In genomic region chr17:80477647-80478478, GRCh38 we compare ENCODE assay signal across 8 cellular contexts. TPM values are rescaled to one million over a fixed set of nuclear protein-coding genes. Genes with fewer than 3 reads are reported as not detected.
DNase-seq lines count a peak whose midpoint lies in the region; ATAC-seq and TF ChIP-seq lines count a peak whose summit lies in the region.

No MANE protein-coding gene starts in this region.

- no peak overlapping the region for H3K27ac ChIP-seq in heart right ventricle
- peak overlapping the region in 3 of 4 donors; percentile 15 to 85 (median 85) for H3K27ac ChIP-seq in sigmoid colon

- no peaks in the 10 kb centered on the region for H3K9me3 ChIP-seq in heart right ventricle
- no peaks in the 10 kb centered on the region for H3K9me3 ChIP-seq in sigmoid colon

- peak in 6 of 8 donors; percentile 52 to 68 (median 66) for ATAC-seq in heart right ventricle
- ATAC-seq in GM18517 (IDR thresholded peaks at IDR 0.05; ENCODE audit: unreplicated experiment): no peak
- ATAC-seq in HG03457 (IDR thresholded peaks at IDR 0.05; ENCODE audit: unreplicated experiment): no peak

- H3K9me3 Mint-ChIP-seq in activated T-cell treated with anti-CD3 and anti-CD28 coated beads, Interleukin-2, amount 50 U/mL, for 24 hours: no peaks in the 10 kb centered on the region

- H3K27me3 ChIP-seq in heart right ventricle (peaks cover 56 to 100% (median 98%) of the 10 kb centered on the region in 7 donors), sigmoid colon (peaks cover 25 to 81% (median 72%) of the 10 kb centered on the region in 3 donors)

- no peak for TF ChIP-seq EP300 in sigmoid colon (IDR thresholded peaks at IDR 0.05)

- H3K4me3 ChIP-seq in heart right ventricle: peak overlapping the region in 9 of 10 donors; percentile 22 to 46 (median 26)
- peak overlapping the region; percentile 30 to 64 (median 58) for H3K4me3 ChIP-seq in sigmoid colon

- peak; percentile 60 for DNase-seq in Ammon's horn (ENCODE audit: low spot score)
- peak; percentile 64 for DNase-seq in activated T-cell treated with anti-CD3 and anti-CD28 coated beads, Interleukin-2, amount 50 U/mL, for 24 hours
- peak in 1 of 2 donors; percentile 32 for DNase-seq in heart right ventricle
- peak; percentile 81 for DNase-seq in sigmoid colon
- DNase-seq in cortex of kidney (lab: John Stamatoyannopoulos, UW): no peak

- H3K4me3 Mint-ChIP-seq in activated T-cell treated with anti-CD3 and anti-CD28 coated beads, Interleukin-2, amount 50 U/mL, for 24 hours: no peak overlapping the region

- H3K36me3 ChIP-seq in heart right ventricle: no peaks in the 10 kb centered on the region
- peaks cover 0 to 5% (median 0%) of the 10 kb centered on the region in 4 donors for H3K36me3 ChIP-seq in sigmoid colon

- H3K36me3 Mint-ChIP-seq in activated T-cell treated with anti-CD3 and anti-CD28 coated beads, Interleukin-2, amount 50 U/mL, for 24 hours (ENCODE audit: low read depth): peaks cover 2% of the 10 kb centered on the region

- H3K27ac Mint-ChIP-seq in activated T-cell treated with anti-CD3 and anti-CD28 coated beads, Interleukin-2, amount 50 U/mL, for 24 hours: no peak overlapping the region

- H3K27me3 Mint-ChIP-seq in activated T-cell treated with anti-CD3 and anti-CD28 coated beads, Interleukin-2, amount 50 U/mL, for 24 hours: peaks cover 71% of the 10 kb centered on the region

- TF ChIP-seq POLR2A in sigmoid colon (IDR thresholded peaks at IDR 0.05): no peak

- H3K4me1 ChIP-seq in heart right ventricle (peaks cover 7 to 44% (median 34%) of the 10 kb centered on the region in 9 donors), sigmoid colon (peaks cover 6 to 56% (median 54%) of the 10 kb centered on the region in 4 donors)

- 2% methylated on average over 90 to 103 of the region's 103 CpGs for WGBS in heart right ventricle, 2 donors
- 3 to 7% methylated on average over 103 of the region's 103 CpGs for WGBS in sigmoid colon, 2 donors

- TF ChIP-seq CTCF in LNCAP (IDR thresholded peaks at IDR 0.05) (peak; percentile 37), heart right ventricle (IDR thresholded peaks at IDR 0.05) (peak in 7 of 9 donors; percentile 23 to 62 (median 51)), sigmoid colon (IDR thresholded peaks at IDR 0.05) (peak in 3 of 4 experiments; percentile 30 to 55 (median 40))

- intact Hi-C loops in heart right ventricle (cut with DNase I) (no loop called here), sigmoid colon (cut with DNase I) (loop anchor here (1.0 to 10.0 kb wide), 4 partner anchors 51 to 384 kb away; no protein-coding TSS in a partner anchor)

- peaks cover 11% of the 10 kb centered on the region for H3K4me1 Mint-ChIP-seq in activated T-cell treated with anti-CD3 and anti-CD28 coated beads, Interleukin-2, amount 50 U/mL, for 24 hours (ENCODE audit: low read depth)

RNA-seq across cellular contexts. Expression of gene NPTX1, which starts 1.5 kb away (rescaled TPM):
- total RNA-seq in heart right ventricle: not detected
- under 1 TPM in 1 of 2 donors, not detected in 1; 0.03 TPM for polyA plus RNA-seq in heart right ventricle
- 10 to 100 TPM; 36.9 to 67.3 (median 46.0) TPM for total RNA-seq in sigmoid colon
- 1 to 10 TPM in 1 of 3 donors, under 1 TPM in 2; 0.60 to 1.9 (median 0.69) TPM for polyA plus RNA-seq in sigmoid colon

Comparison
In these comparisons a context has a peak if more than half of its experiments do, and no peak if none do; other contexts are left out.
1. ATAC-seq: peak in heart right ventricle (6 of 8); none in GM18517 (single experiment) and HG03457 (single experiment).
2. H3K27ac ChIP-seq: peak in sigmoid colon (3 of 4); none in heart right ventricle (0 of 10).
3. RNA of gene NPTX1, which starts 1.5 kb away (total RNA-seq): 36.9 to 67.3 TPM in sigmoid colon; not detected in heart right ventricle; every median in the first group is over 10 times any median in the second.
4. Peak in every context shown above with its lines, with median percentiles within 50 percentile points of each other: CTCF ChIP-seq.